8 cellular contexts compared by ENCODE assay signal in genomic region chr18:45386256-45386655, GRCh38.
DNase-seq lines count a peak whose midpoint lies in the region; ATAC-seq and TF ChIP-seq lines count a peak whose summit lies in the region.

No MANE protein-coding gene starts in this region.

- H3K36me3 ChIP-seq in osteoblast (ENCODE audit: insufficient read depth, low read length) = no peaks in the 10 kb centered on the region

- H3K27ac Mint-ChIP-seq in endothelial cell (ENCODE audit: unreplicated experiment) = no peak overlapping the region

- H3K4me2 ChIP-seq in osteoblast (ENCODE audit: insufficient read depth, low read length) = no peak overlapping the region

- no peaks in the 10 kb centered on the region for H3K79me2 ChIP-seq in osteoblast (ENCODE audit: insufficient read depth, low read length)

- H3K4me1 ChIP-seq in osteoblast (ENCODE audit: insufficient read depth, low read length) = no peaks in the 10 kb centered on the region

- H3K4me3 Mint-ChIP-seq in endothelial cell (ENCODE audit: unreplicated experiment) = no peak overlapping the region

- H3K9me3 ChIP-seq in osteoblast (ENCODE audit: low read depth, low read length) = no peaks in the 10 kb centered on the region

- H3K4me1 Mint-ChIP-seq in endothelial cell (ENCODE audit: unreplicated experiment) = no peaks in the 10 kb centered on the region

- H3K27ac ChIP-seq in osteoblast (ENCODE audit: low read depth, low read length) = no peak overlapping the region

- DNase-seq in SKM-1 (lab: John Stamatoyannopoulos, UW; ENCODE audit: unreplicated experiment) (peak; percentile 6), SKM-1 treated with dmso at 0.1 percent for 144 hours (lab: John Stamatoyannopoulos, UW; ENCODE audit: unreplicated experiment) (no peak), NCI-H345 treated with DMSO at 0.1 percent for 48 hours (lab: John Stamatoyannopoulos, UW; ENCODE audit: unreplicated experiment) (peak; percentile 35), endothelial cell (ENCODE audit: low spot score) (peak; percentile 57), osteoblast (ENCODE audit: insufficient read length, low spot score, missing footprints) (no peak), A172 (ENCODE audit: low spot score) (no peak), HCEC 1CT (no peak)

- ATAC-seq in HG02571 (IDR thresholded peaks at IDR 0.05; ENCODE audit: unreplicated experiment) = no peak

- H3K27me3 ChIP-seq in osteoblast (ENCODE audit: insufficient read depth, low read length) = peaks cover 8% of the 10 kb centered on the region

- H3K4me3 ChIP-seq in osteoblast (ENCODE audit: insufficient read depth, low read length) = no peak overlapping the region

- H3K9me3 Mint-ChIP-seq in endothelial cell (ENCODE audit: unreplicated experiment) = no peaks in the 10 kb centered on the region

- no peaks in the 10 kb centered on the region for H3K36me3 Mint-ChIP-seq in endothelial cell (ENCODE audit: low read depth, unreplicated experiment)

- peak; percentile 58 for TF ChIP-seq CTCF in endothelial cell (IDR thresholded peaks at IDR 0.05; ENCODE audit: unreplicated experiment)
- TF ChIP-seq CTCF in osteoblast (IDR thresholded peaks at IDR 0.05; ENCODE audit: extremely low read depth, low read depth, low read length) = peak; percentile 67

- H2AFZ ChIP-seq in osteoblast (ENCODE audit: low read length) = no peak overlapping the region

- H3K27me3 Mint-ChIP-seq in endothelial cell (ENCODE audit: unreplicated experiment) = peaks cover 1% of the 10 kb centered on the region

- H4K20me1 ChIP-seq in osteoblast (ENCODE audit: insufficient read depth, low read length) = no peaks in the 10 kb centered on the region

Comparison
In these comparisons a context has a peak if more than half of its experiments do, and no peak if none do; other contexts are left out.
1. DNase-seq: peak in SKM-1 (single experiment), NCI-H345 treated with DMSO at 0.1 percent for 48 hours (single experiment) and endothelial cell (single experiment); none in SKM-1 treated with dmso at 0.1 percent for 144 hours (single experiment), osteoblast (single experiment), A172 (single experiment) and HCEC 1CT (single experiment).